Comparison of ENCODE assay signal across 3 cellular contexts in genomic region chr11:3164138-3164539, GRCh38.
A peak's percentile ranks its signal among the peaks of the same experiment; 100 is the strongest.
TF ChIP-seq lines count a peak whose summit lies in the region.

No MANE protein-coding gene starts in this region.

TF ChIP-seq in SK-N-SH, 30 proteins besides CTCF, POLR2A, EP300 and RAD21:
- TF ChIP-seq REST (IDR thresholded peaks at IDR 0.05; ENCODE audit: low read depth, low read length) (no peak), GATA2 (CRISPR knock-in tag; IDR thresholded peaks at IDR 0.05) (no peak), FOXM1 (IDR thresholded peaks at IDR 0.05; ENCODE audit: low read depth) (no peak), NFIC (IDR thresholded peaks at IDR 0.05; ENCODE audit: borderline replicate concordance) (no peak), PBX3 (IDR thresholded peaks at IDR 0.05) (no peak), TEAD4 (IDR thresholded peaks at IDR 0.05; ENCODE audit: borderline replicate concordance, insufficient read depth) (no peak), RXRA (IDR thresholded peaks at IDR 0.05; ENCODE audit: borderline replicate concordance, low read depth) (no peak), ELF1 (IDR thresholded peaks at IDR 0.05) (no peak), MXI1 (IDR thresholded peaks at IDR 0.05; ENCODE audit: low read depth, low read length) (no peak), YY1 (IDR thresholded peaks at IDR 0.05; ENCODE audit: low read depth) (no peak), GABPA (IDR thresholded peaks at IDR 0.05; ENCODE audit: low read depth) (no peak), FOXJ3 (CRISPR knock-in tag; IDR thresholded peaks at IDR 0.05) (no peak), USF1 (IDR thresholded peaks at IDR 0.05; ENCODE audit: borderline replicate concordance, low read depth) (no peak), SIN3A (IDR thresholded peaks at IDR 0.05; ENCODE audit: borderline replicate concordance, low read depth, low read length) (no peak)

TF ChIP-seq in SK-N-SH treated with all-trans-retinoic acid at 6 μM for 48 hours, 23 proteins besides CTCF, POLR2A, EP300 and RAD21:
- TF ChIP-seq CSRNP3 (CRISPR knock-in tag; IDR thresholded peaks at IDR 0.05) (no peak), ESRRG (CRISPR knock-in tag; IDR thresholded peaks at IDR 0.05) (no peak)

TF ChIP-seq in HepG2, 621 proteins besides CTCF, POLR2A, EP300 and RAD21:
- TF ChIP-seq EZH2 (conservative IDR thresholded peaks at IDR 0.05; ENCODE audit: low read depth, low read length) (0 out of 2 replicates have a peak, but pooled peaks have one; percentile 27), AFF4 (CRISPR knock-in tag; IDR thresholded peaks at IDR 0.05) (no peak)
